8 cellular contexts compared by ENCODE assay signal in the genomic region with DNA sequence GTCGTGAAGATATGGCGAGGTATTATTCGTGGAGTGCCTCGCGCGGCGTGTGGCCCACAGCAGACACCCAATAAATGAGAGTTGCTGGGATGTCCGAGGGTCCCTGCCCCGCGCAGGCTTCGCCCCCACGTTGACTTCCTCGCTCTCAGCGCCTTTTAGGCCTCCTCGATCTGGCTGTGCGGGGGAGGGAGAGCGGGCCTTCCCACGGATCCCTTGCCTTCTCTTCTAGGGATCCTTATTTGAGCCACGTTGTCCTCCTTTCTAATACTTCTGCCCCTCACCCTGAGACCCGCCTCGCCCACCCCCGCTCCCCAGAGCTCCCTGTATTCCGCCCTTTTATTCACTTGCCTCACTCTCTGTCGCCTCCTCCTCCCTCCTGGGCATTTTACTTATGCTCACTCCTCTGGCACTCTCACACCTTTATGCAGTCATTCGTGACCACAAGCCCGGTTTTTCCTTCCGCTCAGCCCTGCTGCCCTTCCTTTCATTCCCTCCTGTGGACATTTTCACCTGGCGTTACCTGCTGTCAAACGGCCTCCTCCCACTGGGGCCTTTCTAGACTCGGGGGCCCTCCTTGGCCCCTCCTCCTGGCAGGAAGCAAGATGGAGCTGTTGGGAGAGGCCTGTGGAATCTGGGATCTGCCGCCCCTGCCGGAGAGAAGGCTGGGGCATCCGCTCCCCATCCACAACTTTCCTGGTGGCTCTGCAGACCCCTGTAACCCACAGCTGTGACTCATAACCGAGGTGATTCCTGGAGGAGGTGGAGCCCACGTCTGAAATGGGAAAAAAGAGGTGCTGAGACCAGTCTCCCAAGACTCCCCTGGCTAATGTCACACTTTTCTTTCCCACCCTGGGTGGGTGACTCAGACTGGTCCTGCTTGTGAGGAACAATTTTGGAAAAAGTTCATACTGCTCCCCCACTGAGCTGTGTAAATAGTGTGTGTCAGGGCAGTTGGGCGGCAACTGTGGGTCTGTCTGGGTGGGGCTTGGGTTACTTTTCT. TPM values are rescaled to one million over a fixed set of nuclear protein-coding genes. Genes with fewer than 3 reads are reported as not detected.
A peak's percentile ranks its signal among the peaks of the same experiment; 100 is the strongest.
DNase-seq lines count a peak whose midpoint lies in the region; ATAC-seq and TF ChIP-seq lines count a peak whose summit lies in the region.

No MANE protein-coding gene starts in this region.

- peaks cover 44% of the 10 kb centered on the region for H3K4me1 Mint-ChIP-seq in activated CD8-positive, alpha-beta T cell treated with anti-CD3 and anti-CD28 coated beads, Interleukin-2, amount 10 ng/mL, durations not matched to agents 7 days and 5 days (ENCODE audit: low read depth)

- 3 to 4% methylated on average over 36 of the region's 36 CpGs for WGBS in esophagus, 2 donors
- 3 to 8% methylated on average over 10 to 36 of the region's 36 CpGs for WGBS in transverse colon (ENCODE audit: low coverage in 1 of 2), 2 donors

- H3K27me3 ChIP-seq in esophagus (ENCODE audit: control insufficient read depth in 1 of 2, insufficient read depth in 2 of 2, low read length in 2 of 2) (no peaks in the 10 kb centered on the region), transverse colon (no peaks in the 10 kb centered on the region)

- in situ Hi-C loops in transverse colon (cut with MboI; ENCODE audit: low pct_ligation_motif_present in 1 of 4, low pct_unique_long_range_greater_than_20kb in 1 of 4, low sequenced_read_pairs in 3 of 4), result no loop called here

- H3K9me3 ChIP-seq in esophagus (ENCODE audit: control insufficient read depth in 2 of 2, insufficient read depth in 1 of 2, low read depth in 1 of 2, low read length in 1 of 2), result no peaks in the 10 kb centered on the region
- no peaks in the 10 kb centered on the region for H3K9me3 ChIP-seq in transverse colon

- DNase-seq in DMS 273 (lab: John Stamatoyannopoulos, UW; ENCODE audit: unreplicated experiment) (peak; percentile 72), DMS 273 treated with DMSO at 0.1 percent for 48 hours (lab: John Stamatoyannopoulos, UW) (no peak), LNCaP clone FGC (ENCODE audit: low read depth) (no peak), mucosa of gallbladder (ENCODE audit: low spot score) (peak; percentile 49), transverse colon (peak; percentile 71)
- peak; percentile 31 for DNase-seq in activated CD8-positive, alpha-beta T cell treated with anti-CD3 and anti-CD28 coated beads, Interleukin-2, amount 10 ng/mL, durations not matched to agents 7 days and 5 days

- peaks cover 0 to 2% of the 10 kb centered on the region in 2 donors for H3K4me1 ChIP-seq in esophagus (ENCODE audit: control insufficient read depth in 2 of 2, insufficient read depth in 2 of 2, low read length in 1 of 2)
- H3K4me1 ChIP-seq in transverse colon, result peaks cover 10 to 48% (median 25%) of the 10 kb centered on the region in 4 donors

- no peak for TF ChIP-seq EP300 in transverse colon (IDR thresholded peaks at IDR 0.05; ENCODE audit: low read depth)

- intact Hi-C loops in transverse colon (cut with DNase I; ENCODE audit: low total_unique reads), result no loop called here

- peak overlapping the region; percentile 83 for H3K27ac Mint-ChIP-seq in activated CD8-positive, alpha-beta T cell treated with anti-CD3 and anti-CD28 coated beads, Interleukin-2, amount 10 ng/mL, durations not matched to agents 7 days and 5 days

- H3K4me3 ChIP-seq in LNCaP clone FGC (ENCODE audit: low read depth, low read length) (peak overlapping the region; percentile 95), esophagus (ENCODE audit: low read depth in 1 of 2, low read length in 2 of 2) (peak overlapping the region; percentile 91 to 97), transverse colon (peak overlapping the region; percentile 60 to 90 (median 86))

- H3K4me3 Mint-ChIP-seq in activated CD8-positive, alpha-beta T cell treated with anti-CD3 and anti-CD28 coated beads, Interleukin-2, amount 10 ng/mL, durations not matched to agents 7 days and 5 days, result peak overlapping the region; percentile 90

- H3K27ac ChIP-seq in esophagus (ENCODE audit: low read depth in 2 of 2, low read length in 1 of 2) (peak overlapping the region; percentile 94 to 96), transverse colon (peak overlapping the region; percentile 96 to 99 (median 98))

- CTCF ChIA-PET in activated CD8-positive, alpha-beta T cell treated with anti-CD3 and anti-CD28 coated beads, Interleukin-2, amount 10 ng/mL, durations not matched to agents 7 days and 5 days (lab: Charles Lee), result interaction anchor here (0.7 to 3.1 kb wide), 7 partner anchors 42 to 119 kb away, joined by 3 to 10 read pairs (median 4); no protein-coding TSS in a partner anchor

- no peaks in the 10 kb centered on the region for H3K9me3 Mint-ChIP-seq in activated CD8-positive, alpha-beta T cell treated with anti-CD3 and anti-CD28 coated beads, Interleukin-2, amount 10 ng/mL, durations not matched to agents 7 days and 5 days (ENCODE audit: insufficient read depth)

- TF ChIP-seq CTCF in LNCaP clone FGC (IDR thresholded peaks at IDR 0.05; ENCODE audit: control insufficient read depth, extremely low read depth, insufficient read depth) (peak; percentile 13; the same call in 1 of the 2 replicates), transverse colon (IDR thresholded peaks at IDR 0.05) (peak in 4 of 5 experiments; percentile 44 to 66 (median 54))

- peaks cover 4% of the 10 kb centered on the region for H3K27me3 Mint-ChIP-seq in activated CD8-positive, alpha-beta T cell treated with anti-CD3 and anti-CD28 coated beads, Interleukin-2, amount 10 ng/mL, durations not matched to agents 7 days and 5 days (ENCODE audit: low read depth)

- peaks cover 15% of the 10 kb centered on the region for H3K36me3 Mint-ChIP-seq in activated CD8-positive, alpha-beta T cell treated with anti-CD3 and anti-CD28 coated beads, Interleukin-2, amount 10 ng/mL, durations not matched to agents 7 days and 5 days (ENCODE audit: low read depth)

- no peaks in the 10 kb centered on the region for H3K36me3 ChIP-seq in esophagus (ENCODE audit: control insufficient read depth in 2 of 2, insufficient read depth in 2 of 2, low read length in 1 of 2)
- H3K36me3 ChIP-seq in transverse colon, result no peaks in the 10 kb centered on the region

- TF ChIP-seq POLR2A in transverse colon (IDR thresholded peaks at IDR 0.05), result peak; percentile 80

- no peak for ATAC-seq in activated CD8-positive, alpha-beta T cell treated with anti-CD3 and anti-CD28 coated beads, Interleukin-2, amount 10 ng/mL, durations not matched to agents 7 days and 5 days
- ATAC-seq in GM19395 (IDR thresholded peaks at IDR 0.05; ENCODE audit: unreplicated experiment), result no peak

- POLR2A ChIA-PET in activated CD8-positive, alpha-beta T cell treated with anti-CD3 and anti-CD28 coated beads, Interleukin-2, amount 10 ng/mL, durations not matched to agents 7 days and 5 days (lab: Charles Lee), result interaction anchor here (1.0 to 1.4 kb wide), 2 partner anchors 42 to 133 kb away, joined by 3 read pairs; no protein-coding TSS in a partner anchor

RNA-seq across cellular contexts. Expression of a gene that starts 1.0 kb away (rescaled TPM):
- total RNA-seq in activated CD8-positive, alpha-beta T cell treated with anti-CD3 and anti-CD28 coated beads, Interleukin-2, amount 10 ng/mL, durations not matched to agents 7 days and 5 days, result 10 to 100 TPM; 31.2 to 33.2 TPM
- polyA plus RNA-seq in esophagus, result 10 to 100 TPM; 25.0 to 41.4 TPM
- total RNA-seq in mucosa of gallbladder, result 216 TPM
- 100 to 1,000 TPM in 3 of 4 donors, 10 to 100 TPM in 1; 96.1 to 133 (median 120) TPM for total RNA-seq in transverse colon

Comparison
In these comparisons a context has a peak if more than half of its experiments do, and no peak if none do; other contexts are left out.
1. DNase-seq: peak in DMS 273 (single experiment), activated CD8-positive, alpha-beta T cell treated with anti-CD3 and anti-CD28 coated beads, Interleukin-2, amount 10 ng/mL, durations not matched to agents 7 days and 5 days (single experiment), mucosa of gallbladder (single experiment) and transverse colon (single experiment); none in DMS 273 treated with DMSO at 0.1 percent for 48 hours (single experiment) and LNCaP clone FGC (single experiment).
2. Peak in every context shown above with its lines, with median percentiles within 50 percentile points of each other: H3K4me3 ChIP-seq.